8 cellular contexts compared by ENCODE assay signal in genomic region chrX:102863735-102864134, GRCh38.
DNase-seq lines count a peak whose midpoint lies in the region; ATAC-seq lines count a peak whose summit lies in the region.

No MANE protein-coding gene starts in this region.

- peaks cover 0 to 17% (median 0%) of the 10 kb centered on the region in 3 donors for H3K36me3 Mint-ChIP-seq in CD8-positive, alpha-beta memory T cell

- no peaks in the 10 kb centered on the region for H3K36me3 ChIP-seq in CD8-positive, alpha-beta memory T cell (ENCODE audit: insufficient read depth, low read length)

- no peak overlapping the region for H3K4me3 ChIP-seq in CD8-positive, alpha-beta memory T cell (ENCODE audit: low read length)

- DNase-seq in CD8-positive, alpha-beta memory T cell = peak; percentile 62 to 81 (median 66)
- DNase-seq in NCI-H524 (lab: John Stamatoyannopoulos, UW) (peak; percentile 68 to 74), dermis microvascular lymphatic vessel endothelial cell (ENCODE audit: low read depth in 2 of 2) (peak; percentile 67 to 76), medulla oblongata (ENCODE audit: extremely low spot score) (peak; percentile 88)
- peak; percentile 78 for DNase-seq in activated CD4-positive, alpha-beta T cell treated with anti-CD3 and anti-CD28 coated beads, Interleukin-2, amount 50 U/mL, for 1 hour
- peak; percentile 55 for DNase-seq in stimulated activated CD8-positive, alpha-beta memory T cell treated with anti-CD3 and anti-CD28 coated beads, Interleukin-15, amount 100 ng/mL, for 24 hours (ENCODE audit: low read depth)

- no peaks in the 10 kb centered on the region for H3K9me3 ChIP-seq in CD8-positive, alpha-beta memory T cell (ENCODE audit: low read length)

- CTCF ChIA-PET in CD8-positive, alpha-beta memory T cell (lab: Charles Lee) = interaction anchor here (0.7 to 1.2 kb wide), 4 partner anchors 10 to 796 kb away, joined by 3 to 4 read pairs (median 3); no protein-coding TSS in a partner anchor

- no peak overlapping the region for H3K27ac Mint-ChIP-seq in CD8-positive, alpha-beta memory T cell

- no peaks in the 10 kb centered on the region for H3K4me1 ChIP-seq in CD8-positive, alpha-beta memory T cell (ENCODE audit: insufficient read depth, low read length)

- POLR2A ChIA-PET in CD8-positive, alpha-beta memory T cell (lab: Charles Lee) = no interaction called here

- no peaks in the 10 kb centered on the region for H3K4me1 Mint-ChIP-seq in CD8-positive, alpha-beta memory T cell

- peaks cover 0 to under 1% of the 10 kb centered on the region in 2 donors for H3K27me3 Mint-ChIP-seq in CD8-positive, alpha-beta memory T cell

- ATAC-seq in GM19395 (IDR thresholded peaks at IDR 0.05; ENCODE audit: unreplicated experiment) (peak; percentile 96), HG03442 (IDR thresholded peaks at IDR 0.05; ENCODE audit: unreplicated experiment) (peak; percentile 97)

- H3K9me3 Mint-ChIP-seq in CD8-positive, alpha-beta memory T cell = no peaks in the 10 kb centered on the region

- H3K4me3 Mint-ChIP-seq in CD8-positive, alpha-beta memory T cell = no peak overlapping the region

- no peaks in the 10 kb centered on the region for H3K27me3 ChIP-seq in CD8-positive, alpha-beta memory T cell (ENCODE audit: insufficient read depth, low read length, poor library complexity, severe bottlenecking)

- no peak overlapping the region for H3K27ac ChIP-seq in CD8-positive, alpha-beta memory T cell (ENCODE audit: low read depth, low read length)
